ENCODE assay signal across 11 cellular contexts in the genomic region with DNA sequence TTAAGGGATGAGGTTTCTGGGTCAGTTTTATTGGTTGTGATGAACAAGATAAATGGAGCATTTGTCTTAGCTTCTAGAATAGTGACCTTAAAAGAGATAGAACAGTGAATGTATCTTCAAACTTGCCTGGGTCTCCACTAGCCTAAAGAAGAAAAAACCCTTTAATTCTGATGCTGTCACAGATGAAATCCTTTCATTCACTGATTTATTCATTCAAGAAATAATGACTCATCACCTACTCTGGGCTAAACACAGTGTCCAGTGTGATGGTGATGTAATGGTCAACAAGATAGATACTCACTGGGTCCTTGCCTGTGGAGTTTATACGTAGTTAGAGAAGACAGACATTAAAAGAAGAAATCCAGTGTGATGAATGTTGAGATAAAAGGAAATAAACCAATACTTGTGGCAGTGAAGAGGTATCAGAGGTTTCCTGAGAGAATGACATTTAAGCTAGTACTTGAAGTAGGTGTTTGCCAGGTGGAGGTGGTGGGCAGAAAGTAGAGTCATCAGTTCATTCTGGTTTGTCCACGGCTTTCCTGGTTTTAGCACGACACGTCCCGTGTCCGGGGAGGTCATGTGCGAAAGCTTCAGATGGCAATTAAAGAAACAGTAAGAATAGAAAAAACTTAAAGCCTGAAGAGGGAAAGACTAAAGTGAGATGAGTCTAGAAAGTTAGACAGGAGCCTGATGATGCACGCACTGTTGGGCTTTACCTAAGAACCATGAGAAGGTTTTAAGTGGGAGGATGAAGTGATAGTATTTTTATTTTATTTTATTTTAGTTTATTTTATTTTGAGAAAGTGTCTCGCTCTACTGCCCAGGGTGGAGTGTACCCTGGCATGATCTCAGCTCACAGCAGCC. TPM values are rescaled to one million over a fixed set of nuclear protein-coding genes. Genes with fewer than 3 reads are reported as not detected.
DNase-seq lines count a peak whose midpoint lies in the region; ATAC-seq, FAIRE-seq and TF ChIP-seq lines count a peak whose summit lies in the region.
"Had no signal": no experiment of that assay in that cellular context is flagged by ENCODE, and none has a peak within 500 bp of the region (broad histone marks: within the 10 kb centered on the region; RNA-seq: fewer than 3 reads in every experiment).

No MANE protein-coding gene starts in this region.

- H3K9me3 ChIP-seq in smooth muscle cell (replicated peaks; ENCODE audit: low read depth), result no peaks in the 10 kb centered on the region

- H3K27ac Mint-ChIP-seq in activated CD4-positive, alpha-beta T cell treated with anti-CD3 and anti-CD28 coated beads, Interleukin-2, amount 10 ng/mL, durations not matched to agents 24 days and 14 days, result peak overlapping the region; percentile 79
- peak overlapping the region; percentile 84 for H3K27ac Mint-ChIP-seq in activated CD8-positive, alpha-beta T cell treated with anti-CD3 and anti-CD28 coated beads for 36 hours

- peaks cover 37% of the 10 kb centered on the region for H3K4me1 Mint-ChIP-seq in activated CD4-positive, alpha-beta T cell treated with anti-CD3 and anti-CD28 coated beads, Interleukin-2, amount 10 ng/mL, durations not matched to agents 24 days and 14 days
- peaks cover 52% of the 10 kb centered on the region for H3K4me1 Mint-ChIP-seq in activated CD8-positive, alpha-beta T cell treated with anti-CD3 and anti-CD28 coated beads for 36 hours (ENCODE audit: low read depth)

- no peak overlapping the region for H3K4me3 Mint-ChIP-seq in activated CD4-positive, alpha-beta T cell treated with anti-CD3 and anti-CD28 coated beads, Interleukin-2, amount 10 ng/mL, durations not matched to agents 24 days and 14 days
- peak overlapping the region; percentile 1 for H3K4me3 Mint-ChIP-seq in activated CD8-positive, alpha-beta T cell treated with anti-CD3 and anti-CD28 coated beads for 36 hours

- peaks cover 4% of the 10 kb centered on the region for H3K4me1 ChIP-seq in smooth muscle cell (ENCODE audit: low read depth)
- H3K4me1 ChIP-seq: BLaER1 had no signal

- H2AFZ ChIP-seq in smooth muscle cell (ENCODE audit: low read depth), result no peak overlapping the region

- peak; percentile 74 for ATAC-seq in activated CD8-positive, alpha-beta T cell treated with anti-CD3 and anti-CD28 coated beads for 36 hours

- peaks cover 57% of the 10 kb centered on the region for H3K36me3 Mint-ChIP-seq in activated CD4-positive, alpha-beta T cell treated with anti-CD3 and anti-CD28 coated beads, Interleukin-2, amount 10 ng/mL, durations not matched to agents 24 days and 14 days (ENCODE audit: low read depth)
- peaks cover 52% of the 10 kb centered on the region for H3K36me3 Mint-ChIP-seq in activated CD8-positive, alpha-beta T cell treated with anti-CD3 and anti-CD28 coated beads for 36 hours (ENCODE audit: low read depth)

- H3K4me3 ChIP-seq in fibroblast of mammary gland (ENCODE audit: control insufficient read depth, low read depth, low read length) (no peak overlapping the region), smooth muscle cell (no peak overlapping the region)
- H3K4me3 ChIP-seq: BLaER1 had no signal

- DNase-seq in activated CD4-positive, alpha-beta T cell treated with anti-CD3 and anti-CD28 coated beads, Interleukin-2, amount 10 ng/mL, durations not matched to agents 24 days and 14 days, result no peak
- DNase-seq in activated CD4-positive, alpha-beta T cell treated with anti-CD3 and anti-CD28 coated beads for 4 hours, result no peak
- DNase-seq in activated CD8-positive, alpha-beta T cell treated with anti-CD3 and anti-CD28 coated beads for 36 hours, result peak; percentile 53
- DNase-seq in fibroblast of mammary gland (ENCODE audit: low read depth) (peak; percentile 92), smooth muscle cell (lab: John Stamatoyannopoulos, UW; ENCODE audit: unreplicated experiment) (no peak), D721Med (ENCODE audit: insufficient read length, low spot score) (no peak), SKM-1 (lab: John Stamatoyannopoulos, UW; ENCODE audit: unreplicated experiment) (no peak), D341Med (ENCODE audit: low spot score) (no peak)
- DNase-seq: NCI-H2107 had no signal

- intact Hi-C loops in activated CD4-positive, alpha-beta T cell treated with anti-CD3 and anti-CD28 coated beads, Interleukin-2, amount 10 ng/mL, durations not matched to agents 24 days and 14 days (cut with micrococcal nuclease), result no loop called here
- intact Hi-C loops in activated CD8-positive, alpha-beta T cell treated with anti-CD3 and anti-CD28 coated beads for 36 hours (cut with micrococcal nuclease), result no loop called here

- no peak overlapping the region for H3K9ac ChIP-seq in smooth muscle cell (ENCODE audit: low read depth)
- H3K9ac ChIP-seq: BLaER1 had no signal

- H3F3A ChIP-seq in smooth muscle cell (ENCODE audit: low read depth), result no peaks in the 10 kb centered on the region

- no peaks in the 10 kb centered on the region for H3K27me3 Mint-ChIP-seq in activated CD4-positive, alpha-beta T cell treated with anti-CD3 and anti-CD28 coated beads, Interleukin-2, amount 10 ng/mL, durations not matched to agents 24 days and 14 days
- no peaks in the 10 kb centered on the region for H3K27me3 Mint-ChIP-seq in activated CD8-positive, alpha-beta T cell treated with anti-CD3 and anti-CD28 coated beads for 36 hours

- peaks cover 74% of the 10 kb centered on the region for H4K20me1 ChIP-seq in smooth muscle cell (ENCODE audit: low read depth)

- H3K79me2 ChIP-seq in smooth muscle cell (ENCODE audit: low read depth), result peaks cover 76% of the 10 kb centered on the region

- POLR2A ChIA-PET in activated CD8-positive, alpha-beta T cell treated with anti-CD3 and anti-CD28 coated beads for 36 hours (lab: Charles Lee), result interaction anchor here (0.8 to 0.9 kb wide), 2 partner anchors 46 to 183 kb away, joined by 3 read pairs; a partner anchor contains a TSS

- 86% methylated on average over 9 of the region's 9 CpGs for WGBS in smooth muscle cell (ENCODE audit: low lambda C conversion rate)

- no peaks in the 10 kb centered on the region for H3K36me3 ChIP-seq in smooth muscle cell (ENCODE audit: low read depth)

- CTCF ChIA-PET in activated CD8-positive, alpha-beta T cell treated with anti-CD3 and anti-CD28 coated beads for 36 hours (lab: Charles Lee), result no interaction called here

- H3K27me3 ChIP-seq in smooth muscle cell (ENCODE audit: low read depth), result no peaks in the 10 kb centered on the region
- H3K27me3 ChIP-seq: BLaER1 had no signal

- TF ChIP-seq CTCF in activated CD8-positive, alpha-beta T cell treated with anti-CD3 and anti-CD28 coated beads for 36 hours (IDR thresholded peaks at IDR 0.05), result no peak
- TF ChIP-seq CTCF in fibroblast of mammary gland (conservative IDR thresholded peaks at IDR 0.05; ENCODE audit: control insufficient read depth, insufficient read depth, low read depth, low read length) (no peak), smooth muscle cell (IDR thresholded peaks at IDR 0.05; ENCODE audit: borderline replicate concordance, insufficient read depth, poor library complexity, severe bottlenecking) (no peak), D721Med (IDR thresholded peaks at IDR 0.05; ENCODE audit: insufficient read depth, missing control alignments) (no peak)

- FAIRE-seq in D721Med (lab: Jason Lieb, UNC), result no peak
- FAIRE-seq: TTC549 had no signal

- H3K4me2 ChIP-seq in smooth muscle cell, result no peak overlapping the region
- H3K4me2 ChIP-seq: BLaER1 had no signal

- peaks cover 11% of the 10 kb centered on the region for H3K9me3 Mint-ChIP-seq in activated CD4-positive, alpha-beta T cell treated with anti-CD3 and anti-CD28 coated beads, Interleukin-2, amount 10 ng/mL, durations not matched to agents 24 days and 14 days
- peaks cover 23% of the 10 kb centered on the region for H3K9me3 Mint-ChIP-seq in activated CD8-positive, alpha-beta T cell treated with anti-CD3 and anti-CD28 coated beads for 36 hours

- H3K27ac ChIP-seq in smooth muscle cell (ENCODE audit: low read depth), result peak overlapping the region; percentile 43
- H3K27ac ChIP-seq: BLaER1 had no signal

RNA-seq across cellular contexts. Expression of a gene that starts 18.5 kb away (rescaled TPM):
- total RNA-seq in activated CD4-positive, alpha-beta T cell treated with anti-CD3 and anti-CD28 coated beads, Interleukin-2, amount 10 ng/mL, durations not matched to agents 24 days and 14 days, result 81.1 and 92.5 TPM in 2 replicates
- total RNA-seq in activated CD8-positive, alpha-beta T cell treated with anti-CD3 and anti-CD28 coated beads for 36 hours, result 10 to 100 TPM; 79.4 to 81.2 TPM
- total RNA-seq in smooth muscle cell, result 48.4 and 98.4 TPM in 2 replicates
- polyA plus RNA-seq in smooth muscle cell, result 20.6 and 22.1 TPM in 2 replicates

RNA-seq across cellular contexts. Expression of a gene that starts 45.9 kb away (rescaled TPM):
- 54.3 and 54.5 TPM in 2 replicates for total RNA-seq in activated CD4-positive, alpha-beta T cell treated with anti-CD3 and anti-CD28 coated beads, Interleukin-2, amount 10 ng/mL, durations not matched to agents 24 days and 14 days
- 10 to 100 TPM; 43.7 to 47.1 TPM for total RNA-seq in activated CD8-positive, alpha-beta T cell treated with anti-CD3 and anti-CD28 coated beads for 36 hours
- 27.6 and 54.1 TPM in 2 replicates for total RNA-seq in smooth muscle cell
- polyA plus RNA-seq in smooth muscle cell, result 34.6 and 44.5 TPM in 2 replicates

RNA-seq across cellular contexts. Expression of a gene that starts 46.1 kb away (rescaled TPM):
- 3.9 and 4.0 TPM in 2 replicates for total RNA-seq in activated CD4-positive, alpha-beta T cell treated with anti-CD3 and anti-CD28 coated beads, Interleukin-2, amount 10 ng/mL, durations not matched to agents 24 days and 14 days
- 1 to 10 TPM; 5.2 to 5.5 TPM for total RNA-seq in activated CD8-positive, alpha-beta T cell treated with anti-CD3 and anti-CD28 coated beads for 36 hours
- total RNA-seq in smooth muscle cell, result 0.63 and 4.6 TPM in 2 replicates
- 4.4 and 6.5 TPM in 2 replicates for polyA plus RNA-seq in smooth muscle cell

Comparison
In these comparisons a context has a peak if more than half of its experiments do, and no peak if none do; other contexts are left out.
1. DNase-seq: peak in activated CD8-positive, alpha-beta T cell treated with anti-CD3 and anti-CD28 coated beads for 36 hours (single experiment) and fibroblast of mammary gland (single experiment); none in activated CD4-positive, alpha-beta T cell treated with anti-CD3 and anti-CD28 coated beads, Interleukin-2, amount 10 ng/mL, durations not matched to agents 24 days and 14 days (single experiment), activated CD4-positive, alpha-beta T cell treated with anti-CD3 and anti-CD28 coated beads for 4 hours (0 of 2), smooth muscle cell (single experiment), D721Med (single experiment), SKM-1 (single experiment) and D341Med (single experiment).